9 cellular contexts compared by ENCODE assay signal in genomic region chr6:35044145-35044745, GRCh38.
DNase-seq lines count a peak whose midpoint lies in the region; ATAC-seq and TF ChIP-seq lines count a peak whose summit lies in the region.
"Had no signal": no experiment of that assay in that cellular context is flagged by ENCODE, and none has a peak within 500 bp of the region (broad histone marks: within the 10 kb centered on the region; RNA-seq: fewer than 3 reads in every experiment).

No MANE protein-coding gene starts in this region.

- DNase-seq in LHCN-M2 (ENCODE audit: low read depth), result peak; percentile 57
- no peak for DNase-seq in ascending aorta (ENCODE audit: low spot score in 2 of 2)
- no peak for DNase-seq in stimulated activated CD4-positive, alpha-beta T cell treated with anti-CD3 and anti-CD28 coated beads, Interleukin-4, amount 100 ng/mL, for 1 hour
- no peak for DNase-seq in SHP77 (lab: John Stamatoyannopoulos, UW)
- DNase-seq in NCI-H526 (lab: John Stamatoyannopoulos, UW), result no peak
- DNase-seq: NK-92 treated with Interleukin-12 subunit alpha and Interleukin-12 subunit beta, amount 100 ng/mL, for 24 hours had no signal

- ATAC-seq in GM21515 (IDR thresholded peaks at IDR 0.05; ENCODE audit: unreplicated experiment), result no peak

- TF ChIP-seq CTCF in ascending aorta (IDR thresholded peaks at IDR 0.05), result no peak

- intact Hi-C loops in ascending aorta (cut with DNase I), result no loop called here

- no peaks in the 10 kb centered on the region for H3K9me3 ChIP-seq in ascending aorta
- no peaks in the 10 kb centered on the region for H3K9me3 ChIP-seq in iPS-20b (ENCODE audit: insufficient read depth, low read depth, low read length)
- H3K9me3 ChIP-seq in subcutaneous abdominal adipose tissue (ENCODE audit: control insufficient read depth in 5 of 5, low read length in 5 of 5), result no peaks in the 10 kb centered on the region

- H3K27me3 ChIP-seq in ascending aorta, result no peaks in the 10 kb centered on the region
- H3K27me3 ChIP-seq in iPS-20b (ENCODE audit: insufficient read depth, low read length), result no peaks in the 10 kb centered on the region
- H3K27me3 ChIP-seq in subcutaneous abdominal adipose tissue (ENCODE audit: control insufficient read depth in 5 of 5, insufficient read depth in 4 of 5, low read length in 5 of 5), result no peaks in the 10 kb centered on the region

- H3K4me1 ChIP-seq in ascending aorta, result peaks cover 35 to 81% of the 10 kb centered on the region in 2 donors
- peaks cover 70% of the 10 kb centered on the region for H3K4me1 ChIP-seq in iPS-20b (ENCODE audit: insufficient read depth, low read length)
- peaks cover 21 to 92% (median 81%) of the 10 kb centered on the region in 5 donors for H3K4me1 ChIP-seq in subcutaneous abdominal adipose tissue (ENCODE audit: control insufficient read depth in 5 of 5, insufficient read depth in 5 of 5, low read length in 5 of 5)

- H3K27ac ChIP-seq in ascending aorta (peak overlapping the region; percentile 74 to 87), iPS-20b (ENCODE audit: low read length) (peak overlapping the region; percentile 27), subcutaneous abdominal adipose tissue (ENCODE audit: low read depth, low read length) (peak overlapping the region; percentile 89)

- no peak overlapping the region for H3K4me3 ChIP-seq in ascending aorta
- H3K4me3 ChIP-seq in iPS-20b (ENCODE audit: low read length), result 0 out of 2 replicates have a peak overlapping the region, but pooled peaks have one; percentile 1
- peak overlapping the region in 2 of 5 donors; percentile 24 to 38 for H3K4me3 ChIP-seq in subcutaneous abdominal adipose tissue (ENCODE audit: low read depth in 1 of 5, low read length in 5 of 5)

- peaks cover 0 to 7% of the 10 kb centered on the region in 2 donors for H3K36me3 ChIP-seq in ascending aorta
- peaks cover 3% of the 10 kb centered on the region; the same call in 1 of the 2 replicates for H3K36me3 ChIP-seq in iPS-20b (ENCODE audit: insufficient read depth, low read depth, low read length)
- H3K36me3 ChIP-seq in subcutaneous abdominal adipose tissue (ENCODE audit: control insufficient read depth in 5 of 5, insufficient read depth in 5 of 5, low read length in 5 of 5), result peaks cover 0 to 12% (median 8%) of the 10 kb centered on the region in 5 donors

- H3K9ac ChIP-seq in iPS-20b (ENCODE audit: low read depth, low read length), result peak overlapping the region; percentile 49; the same call in 1 of the 2 replicates
- H3K9ac ChIP-seq in subcutaneous abdominal adipose tissue (ENCODE audit: low read length in 5 of 5), result peak overlapping the region in 1 of 5 donors; percentile 11

Comparison
In these comparisons a context has a peak if more than half of its experiments do, and no peak if none do; other contexts are left out.
1. H3K27ac ChIP-seq: peak in every context shown above with its lines; median percentile 89 in subcutaneous abdominal adipose tissue; 80 in ascending aorta; 27 in iPS-20b.